Comparison of ENCODE assay signal across 9 cellular contexts in genomic region chr6:156791261-156791850, GRCh38. TPM values are rescaled to one million over a fixed set of nuclear protein-coding genes. Genes with fewer than 3 reads are reported as not detected.
A peak's percentile ranks its signal among the peaks of the same experiment; 100 is the strongest.
DNase-seq lines count a peak whose midpoint lies in the region; ATAC-seq, FAIRE-seq and TF ChIP-seq lines count a peak whose summit lies in the region.
"Had no signal": no experiment of that assay in that cellular context is flagged by ENCODE, and none has a peak within 500 bp of the region (broad histone marks: within the 10 kb centered on the region; RNA-seq: fewer than 3 reads in every experiment).

No MANE protein-coding gene starts in this region.

- H3K36me3 ChIP-seq in IMR-90 (ENCODE audit: control insufficient read depth, insufficient read depth, low read length) = no peaks in the 10 kb centered on the region
- no peaks in the 10 kb centered on the region for H3K36me3 ChIP-seq in subcutaneous abdominal adipose tissue (ENCODE audit: control insufficient read depth in 5 of 5, insufficient read depth in 5 of 5, low read length in 5 of 5)

- H2BK5ac ChIP-seq in IMR-90 (ENCODE audit: low read depth, low read length, poor library complexity, severe bottlenecking) = no peak overlapping the region

- H3K9me3 ChIP-seq in IMR-90 (ENCODE audit: control insufficient read depth, insufficient read depth, low read length) = no peaks in the 10 kb centered on the region
- no peaks in the 10 kb centered on the region for H3K9me3 ChIP-seq in subcutaneous abdominal adipose tissue (ENCODE audit: control insufficient read depth in 5 of 5, low read length in 5 of 5)

- TF ChIP-seq CTCF in IMR-90 (conservative IDR thresholded peaks at IDR 0.05; ENCODE audit: low read depth, low read length) (no peak), glutamatergic neuron (IDR thresholded peaks at IDR 0.05; ENCODE audit: partially characterized antibody, unreplicated experiment) (no peak)

- no peak overlapping the region for H3K14ac ChIP-seq in IMR-90 (replicated peaks; ENCODE audit: low read depth, low read length)

- no TSS peak for BruUV-seq in IMR-90 (replicated peaks; lab: Mats Ljungman, UMichigan)

- H3K4me2 ChIP-seq in IMR-90 (ENCODE audit: low read depth, low read length) = peak overlapping the region; percentile 14

- no peak overlapping the region for H2BK15ac ChIP-seq in IMR-90 (ENCODE audit: low read depth, low read length)

- TF ChIP-seq POLR2A in IMR-90 (IDR thresholded peaks at IDR 0.05; ENCODE audit: low read depth, low read length) = no peak

- peaks cover 2% of the 10 kb centered on the region for H3K27me3 Mint-ChIP-seq in glutamatergic neuron (ENCODE audit: unreplicated experiment)

- no peak overlapping the region for H4K91ac ChIP-seq in IMR-90 (ENCODE audit: insufficient read depth, low read depth, low read length)

- DNase-seq in EH (ENCODE audit: low read depth) (peak; percentile 33), IMR-90 (peak; percentile 52), SHP77 treated with DMSO at 0.1 percent for 48 hours (lab: John Stamatoyannopoulos, UW) (peak; percentile 50), glutamatergic neuron (no peak), HTR-8/SVneo (ENCODE audit: insufficient read length, low spot score) (no peak)

- peaks cover 18% of the 10 kb centered on the region for H3K4me1 ChIP-seq in IMR-90 (ENCODE audit: control insufficient read depth, insufficient read depth, low read length)
- peaks cover 4 to 61% (median 49%) of the 10 kb centered on the region in 5 donors for H3K4me1 ChIP-seq in subcutaneous abdominal adipose tissue (ENCODE audit: control insufficient read depth in 5 of 5, insufficient read depth in 5 of 5, low read length in 5 of 5)

- H3K27me3 ChIP-seq in IMR-90 (ENCODE audit: control insufficient read depth, insufficient read depth, low read length) = no peaks in the 10 kb centered on the region
- no peaks in the 10 kb centered on the region for H3K27me3 ChIP-seq in subcutaneous abdominal adipose tissue (ENCODE audit: control insufficient read depth in 5 of 5, insufficient read depth in 4 of 5, low read length in 5 of 5)

- H3K4me1 Mint-ChIP-seq in glutamatergic neuron (ENCODE audit: low read depth, unreplicated experiment) = peaks cover 74% of the 10 kb centered on the region

- H2AK5ac ChIP-seq in IMR-90 (ENCODE audit: low read depth, low read length) = 0 out of 2 replicates have a peak overlapping the region, but pooled peaks have one; percentile 1

- H3K79me1 ChIP-seq in IMR-90 (ENCODE audit: low read depth in 1 of 2, low read length in 2 of 2) = peaks cover 35 to 80% of the 10 kb centered on the region in 2 experiments

- peak overlapping the region; percentile 74 for H3K27ac Mint-ChIP-seq in glutamatergic neuron (ENCODE audit: unreplicated experiment)

- peaks cover 3% of the 10 kb centered on the region for H3K9me3 Mint-ChIP-seq in glutamatergic neuron (ENCODE audit: unreplicated experiment)

- no peak overlapping the region for H4K5ac ChIP-seq in IMR-90 (ENCODE audit: low read depth, low read length)

- peaks cover 84% of the 10 kb centered on the region for H4K20me1 ChIP-seq in IMR-90 (ENCODE audit: insufficient read depth, low read length)

- H3K4me3 Mint-ChIP-seq in glutamatergic neuron (ENCODE audit: unreplicated experiment) = peak overlapping the region; percentile 67

- peaks cover 19% of the 10 kb centered on the region for H3K9me1 ChIP-seq in IMR-90 (ENCODE audit: insufficient read depth, low read length)

- H2BK120ac ChIP-seq in IMR-90 (ENCODE audit: low read depth, low read length) = no peak overlapping the region

- TF ChIP-seq RAD21 in IMR-90 (IDR thresholded peaks at IDR 0.05; ENCODE audit: low read length) = no peak

- no peak overlapping the region for H4K8ac ChIP-seq in IMR-90 (ENCODE audit: low read depth in 2 of 2, low read length in 2 of 2)

- intact Hi-C loops in IMR-90 (cut with micrococcal nuclease) = no loop called here

- H2AFZ ChIP-seq in IMR-90 (replicated peaks; ENCODE audit: low read length, poor library complexity) = no peak overlapping the region

- POLR2A ChIA-PET in IMR-90 (lab: Charles Lee; ENCODE audit: unreplicated experiment) = no interaction called here

- no peak overlapping the region for H3K27ac ChIP-seq in IMR-90 (ENCODE audit: insufficient read depth, low read length)
- peak overlapping the region; percentile 84 for H3K27ac ChIP-seq in subcutaneous abdominal adipose tissue (ENCODE audit: low read depth, low read length)

- CTCF ChIA-PET in IMR-90 (lab: Yijun Ruan, JAX) = no interaction called here

- H3K36me3 Mint-ChIP-seq in glutamatergic neuron (ENCODE audit: unreplicated experiment) = no peaks in the 10 kb centered on the region

- ATAC-seq in GM21360 (IDR thresholded peaks at IDR 0.05; ENCODE audit: unreplicated experiment) = peak; percentile 53
- ATAC-seq in IMR-90 (ENCODE audit: low read depth) = no peak
- ATAC-seq in HG02970 (IDR thresholded peaks at IDR 0.05; ENCODE audit: low FRiP score, unreplicated experiment) = no peak

- H3K4me3 ChIP-seq in IMR-90 (ENCODE audit: insufficient read depth, low read depth, low read length) (no peak overlapping the region), subcutaneous abdominal adipose tissue (ENCODE audit: low read depth in 1 of 5, low read length in 5 of 5) (peak overlapping the region in 3 of 5 donors; percentile 8 to 51 (median 15))
- H3K4me3 ChIP-seq: lung had no signal

- H2BK20ac ChIP-seq in IMR-90 (ENCODE audit: low read depth, low read length) = no peak overlapping the region

- H3K4ac ChIP-seq in IMR-90 (ENCODE audit: low read depth, low read length) = no peak overlapping the region

- H3K23ac ChIP-seq in IMR-90 (ENCODE audit: low read depth, low read length) = peak overlapping the region; percentile 4; the same call in 1 of the 2 replicates

- no peak for FAIRE-seq in HTR-8/SVneo (lab: Jason Lieb, UNC)

- dilution Hi-C loops in IMR-90 (cut with HindIII; ENCODE audit: low sequenced_read_pairs, unreplicated experiment) = no loop called here

- H2AK9ac ChIP-seq in IMR-90 (replicated peaks; ENCODE audit: low read depth, low read length, poor library complexity) = no peak overlapping the region

- WGBS in IMR-90 (ENCODE audit: extremely low coverage in 2 of 2, insufficient read length in 1 of 2), 2 experiments = 51% methylated on average over 4 of the region's 10 CpGs; no CpG with 5 or more reads in 1 of the 2 experiments

- H3K9ac ChIP-seq in IMR-90 (ENCODE audit: low read depth, low read length) = no peak overlapping the region
- peak overlapping the region in 3 of 5 donors; percentile 0 to 48 (median 13) for H3K9ac ChIP-seq in subcutaneous abdominal adipose tissue (ENCODE audit: low read length in 5 of 5)

- H3K18ac ChIP-seq in IMR-90 (ENCODE audit: low read depth, low read length) = no peak overlapping the region

- in situ Hi-C loops in IMR-90 (cut with MboI; ENCODE audit: low sequenced_read_pairs) = no loop called here

- H3K56ac ChIP-seq in IMR-90 (ENCODE audit: extremely low read depth, insufficient read depth, low read length) = no peak overlapping the region

TF ChIP-seq in IMR-90, 13 proteins besides CTCF, POLR2A, EP300 and RAD21:
- no peak for TF ChIP-seq CHD1 (IDR thresholded peaks at IDR 0.05; ENCODE audit: low read depth, low read length)
- no peak for TF ChIP-seq SMC3 (IDR thresholded peaks at IDR 0.05; ENCODE audit: low read depth, low read length)
- no peak for TF ChIP-seq RFX5 (IDR thresholded peaks at IDR 0.05; ENCODE audit: low read depth, low read length)
- no peak for TF ChIP-seq BHLHE40 (IDR thresholded peaks at IDR 0.05; ENCODE audit: low read depth, low read length)
- TF ChIP-seq RCOR1 (IDR thresholded peaks at IDR 0.05; ENCODE audit: insufficient replicate concordance, low read length) = no peak
- TF ChIP-seq NFE2L2 (IDR thresholded peaks at IDR 0.05; ENCODE audit: low read depth, low read length) = no peak
- TF ChIP-seq MXI1 (IDR thresholded peaks at IDR 0.05; ENCODE audit: borderline replicate concordance, low read depth, low read length) = no peak
- 0 out of 2 replicates have a peak, but pooled peaks have one; percentile 17 for TF ChIP-seq USF2 (IDR thresholded peaks at IDR 0.05; ENCODE audit: low read depth, low read length)
TF ChIP-seq in IMR-90: peak in this region for 1.

RNA-seq across cellular contexts. Expression of gene ARID1B, which starts 14.2 kb away (rescaled TPM):
- total RNA-seq in IMR-90 (2012; rRNA removed) = 14.5 and 22.8 TPM in 2 replicates
- 17.5 and 20.1 TPM in 2 replicates for polyA plus RNA-seq in IMR-90 (2012; rRNA removed)
- polyA plus RNA-seq in IMR-90 (2012; cell fraction: cytosol; rRNA removed) = 9.7 and 16.0 TPM in 2 replicates
- 28.7 and 32.4 TPM in 2 replicates for polyA plus RNA-seq in IMR-90 (2012; cell fraction: nucleus; rRNA removed; ENCODE audit: low replicate concordance)
- 202 TPM for total RNA-seq in glutamatergic neuron (ENCODE audit: unreplicated experiment)

Comparison
In these comparisons a context has a peak if more than half of its experiments do, and no peak if none do; other contexts are left out.
1. DNase-seq: peak in EH (single experiment), IMR-90 (single experiment) and SHP77 treated with DMSO at 0.1 percent for 48 hours (single experiment); none in glutamatergic neuron (single experiment) and HTR-8/SVneo (single experiment).